In genomic region chr4:121439669-121440068, GRCh38 we compare ENCODE assay signal across 37 cellular contexts. TPM values are rescaled to one million over a fixed set of nuclear protein-coding genes. Genes with fewer than 3 reads are reported as not detected.
"Had no signal": no experiment of that assay in that cellular context is flagged by ENCODE, and none has a peak within 500 bp of the region (broad histone marks: within the 10 kb centered on the region; RNA-seq: fewer than 3 reads in every experiment).

No MANE protein-coding gene starts in this region.

- H3K36me3 ChIP-seq: MG63 had no signal

- DNase-seq: Karpas-422, Kasumi-1, MG63, MM.1S, MV-4-11, NCI-H1048, NCI-H1092, NCI-H1092 treated with DMSO at 0.1 percent for 48 hours, NCI-H1105, NCI-H1105 treated with DMSO at 0.1 percent for 48 hours, NCI-H1417, NCI-H1417 treated with DMSO at 0.1 percent for 48 hours, NCI-H1436, NCI-H1436 treated with DMSO at 0.1 percent for 48 hours, NCI-H146, NCI-H1694, NCI-H187, NCI-H187 treated with DMSO at 0.1 percent for 48 hours, NCI-H1930, NCI-H2029, NCI-H2029 treated with DMSO at 0.1 percent for 48 hours, NCI-H2081, NCI-H2081 treated with DMSO at 0.1 percent for 48 hours, NCI-H2107, NCI-H2171, NCI-H2171 treated with DMSO at 0.1 percent for 48 hours, NCI-H2227 treated with DMSO at 0.1 percent for 48 hours, NCI-H226, NCI-H345, NCI-H446, NCI-H446 treated with DMSO at 0.1 percent for 48 hours, NCI-H510A, NCI-H510A treated with DMSO at 0.1 percent for 48 hours, NCI-H524 had no signal

- H3K4me3 ChIP-seq: MG63 had no signal

- H3K27me3 ChIP-seq: MG63 had no signal

RNA-seq across cellular contexts. Expression of gene QRFPR, which starts 58.9 kb away (rescaled TPM):
- total RNA-seq: LHCN-M2, M059J, NCI-H460 had no signal
